14 cellular contexts compared by ENCODE assay signal in the genomic region with DNA sequence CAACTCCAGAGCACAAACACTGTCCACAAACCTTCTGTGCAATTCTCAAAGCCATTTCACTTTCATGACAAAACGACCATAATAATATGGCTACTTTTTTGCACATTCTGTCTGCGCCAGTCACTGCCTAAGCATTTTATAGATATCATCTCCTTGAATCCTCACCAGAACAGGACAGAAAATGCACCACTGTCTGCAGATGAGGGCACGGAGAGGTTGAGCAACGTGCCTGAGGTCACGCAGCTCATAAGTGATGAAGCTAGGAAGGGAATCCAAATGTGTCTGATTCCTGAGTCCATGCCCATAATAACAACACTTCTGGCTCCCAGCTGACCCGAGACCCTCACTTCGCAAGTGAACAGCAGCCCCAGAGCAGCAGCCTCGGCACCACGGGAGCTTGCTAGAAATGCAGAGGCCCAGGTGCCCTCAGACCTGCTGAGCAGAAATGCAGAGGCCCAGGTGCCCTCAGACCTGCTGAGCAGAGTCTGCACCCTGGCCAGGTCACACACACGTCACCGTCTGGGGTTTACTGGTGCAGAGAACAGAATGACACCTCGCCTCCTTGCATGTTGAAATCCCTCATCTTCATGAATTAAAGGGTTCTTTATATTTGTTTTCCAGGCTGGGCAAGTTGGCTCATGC.
A peak's percentile ranks its signal among the peaks of the same experiment; 100 is the strongest.
DNase-seq lines count a peak whose midpoint lies in the region; ATAC-seq lines count a peak whose summit lies in the region.
"Had no signal": no experiment of that assay in that cellular context is flagged by ENCODE, and none has a peak within 500 bp of the region (broad histone marks: within the 10 kb centered on the region; RNA-seq: fewer than 3 reads in every experiment).

No MANE protein-coding gene starts in this region.

- H2BK12ac ChIP-seq in trophoblast cell (ENCODE audit: low read length), result peak overlapping the region; percentile 5

- H3K4ac ChIP-seq in trophoblast cell (ENCODE audit: low read depth, low read length), result no peak overlapping the region

- no CpG with 5 or more reads among the region's 12 CpGs for WGBS in trophoblast cell (ENCODE audit: extremely low coverage, insufficient coverage, insufficient read length)

- no peak overlapping the region for H2AK5ac ChIP-seq in trophoblast cell (ENCODE audit: low read length)

- H3K4me3 ChIP-seq in BLaER1 (no peak overlapping the region), trophoblast cell (ENCODE audit: low read depth, low read length) (no peak overlapping the region), HAP-1 (no peak overlapping the region)
- H3K4me3 ChIP-seq in BLaER1 treated with 17β-estradiol and CSF1 and Interleukin-3, amounts not matched to agents 10 nM and 100 nM, result no peak overlapping the region
- H3K4me3 ChIP-seq: GM12878 had no signal

- no peaks in the 10 kb centered on the region for H3K36me3 ChIP-seq in BLaER1
- no peaks in the 10 kb centered on the region for H3K36me3 ChIP-seq in BLaER1 treated with 17β-estradiol and CSF1 and Interleukin-3, amounts not matched to agents 10 nM and 100 nM
- no peaks in the 10 kb centered on the region for H3K36me3 ChIP-seq in trophoblast cell (ENCODE audit: control insufficient read depth in 1 of 2, insufficient read depth in 2 of 2, low read length in 2 of 2)
- H3K36me3 ChIP-seq in HAP-1 (replicated peaks), result no peaks in the 10 kb centered on the region
- H3K36me3 ChIP-seq: BE2C had no signal

- ATAC-seq in esophagus mucosa (peak; percentile 36), GM21423 (IDR thresholded peaks at IDR 0.05; ENCODE audit: unreplicated experiment) (no peak)
- ATAC-seq: CD8-positive, alpha-beta T cell; GM12878 had no signal

- no peaks in the 10 kb centered on the region for H4K20me1 ChIP-seq in BLaER1
- peaks cover 0 to 5% (median 0%) of the 10 kb centered on the region in 11 experiments; a peak in 1 of 22 replicates for H4K20me1 ChIP-seq in BLaER1 treated with 17β-estradiol and CSF1 and Interleukin-3, amounts not matched to agents 10 nM and 100 nM

- no peak overlapping the region for H3K27ac ChIP-seq in BLaER1
- peak overlapping the region in 2 of 11 experiments; percentile 49 to 68; a peak in 3 of 22 replicates for H3K27ac ChIP-seq in BLaER1 treated with 17β-estradiol and CSF1 and Interleukin-3, amounts not matched to agents 10 nM and 100 nM
- H3K27ac ChIP-seq in trophoblast cell (ENCODE audit: low read depth, low read length), result no peak overlapping the region

- H3K27me3 ChIP-seq in BLaER1, result peaks cover 9% of the 10 kb centered on the region; the same call in 1 of the 2 replicates
- H3K27me3 ChIP-seq in BLaER1 treated with 17β-estradiol and CSF1 and Interleukin-3, amounts not matched to agents 10 nM and 100 nM, result peaks cover 7 to 40% (median 22%) of the 10 kb centered on the region in 11 experiments; a peak in 19 of 22 replicates
- no peaks in the 10 kb centered on the region for H3K27me3 ChIP-seq in trophoblast cell (ENCODE audit: insufficient read depth, low read length)
- H3K27me3 ChIP-seq in HAP-1 (ENCODE audit: low read depth), result no peaks in the 10 kb centered on the region
- H3K27me3 ChIP-seq: BE2C had no signal

- no peak overlapping the region for H4K12ac ChIP-seq in trophoblast cell (ENCODE audit: low read depth, low read length)

- no peak overlapping the region for H2BK5ac ChIP-seq in trophoblast cell (ENCODE audit: low read depth, low read length, poor library complexity)

- H3K79me1 ChIP-seq in trophoblast cell (ENCODE audit: low read length), result peaks cover 23% of the 10 kb centered on the region

- peak; percentile 95 to 97 for DNase-seq in trophoblast cell
- no peak for DNase-seq in HAP-1 (ENCODE audit: low spot score in 2 of 2)
- DNase-seq: ACHN; BE2C; Calu3; CD8-positive, alpha-beta T cell; DND-41; EL; H9 had no signal

- H3K4me2 ChIP-seq in BLaER1 (peak overlapping the region; percentile 82), trophoblast cell (ENCODE audit: low read length) (no peak overlapping the region)
- peak overlapping the region; percentile 53 to 95 (median 70); a peak in 21 of 22 replicates for H3K4me2 ChIP-seq in BLaER1 treated with 17β-estradiol and CSF1 and Interleukin-3, amounts not matched to agents 10 nM and 100 nM

- H2AFZ ChIP-seq in trophoblast cell (ENCODE audit: insufficient read depth, low read length, poor library complexity), result no peak overlapping the region

- peaks cover 19% of the 10 kb centered on the region for H3K9me3 ChIP-seq in BLaER1
- H3K9me3 ChIP-seq in BLaER1 treated with 17β-estradiol and CSF1 and Interleukin-3, amounts not matched to agents 10 nM and 100 nM (replicated peaks in 1 of 11), result peaks cover 17 to 21% (median 20%) of the 10 kb centered on the region in 11 experiments
- H3K9me3 ChIP-seq in trophoblast cell (ENCODE audit: insufficient read depth, low read depth, low read length), result peaks cover 6% of the 10 kb centered on the region
- peaks cover 9% of the 10 kb centered on the region; the same call in 1 of the 2 replicates for H3K9me3 ChIP-seq in HAP-1
- H3K9me3 ChIP-seq: BE2C had no signal

- no peak overlapping the region for H3K18ac ChIP-seq in trophoblast cell (ENCODE audit: low read length)

- no peak overlapping the region for H3K23ac ChIP-seq in trophoblast cell (ENCODE audit: low read length)

- H3K4me1 ChIP-seq in BLaER1, result peaks cover 81% of the 10 kb centered on the region
- H3K4me1 ChIP-seq in BLaER1 treated with 17β-estradiol and CSF1 and Interleukin-3, amounts not matched to agents 10 nM and 100 nM, result peaks cover 15 to 82% (median 72%) of the 10 kb centered on the region in 10 experiments; a peak in 19 of 20 replicates
- peaks cover 18 to 31% of the 10 kb centered on the region in 2 experiments for H3K4me1 ChIP-seq in trophoblast cell (ENCODE audit: control insufficient read depth in 1 of 2, insufficient read depth in 2 of 2, low read length in 2 of 2)
- no peaks in the 10 kb centered on the region for H3K4me1 ChIP-seq in HAP-1
- H3K4me1 ChIP-seq: BE2C had no signal

- no peak overlapping the region for H3K9ac ChIP-seq in BLaER1
- peak overlapping the region in 1 of 11 experiments; percentile 19; a peak in 2 of 22 replicates for H3K9ac ChIP-seq in BLaER1 treated with 17β-estradiol and CSF1 and Interleukin-3, amounts not matched to agents 10 nM and 100 nM
- H3K9ac ChIP-seq in trophoblast cell (ENCODE audit: low read length), result no peak overlapping the region

- in situ Hi-C loops in HAP-1 (cut with MboI; ENCODE audit: low sequenced_read_pairs), result no loop called here

- no peak overlapping the region for H4K8ac ChIP-seq in trophoblast cell (ENCODE audit: low read depth, low read length)

- H4K91ac ChIP-seq in trophoblast cell (ENCODE audit: low read depth, low read length), result peak overlapping the region; percentile 79

- peak overlapping the region; percentile 13 for H2BK120ac ChIP-seq in trophoblast cell (ENCODE audit: insufficient read depth, low read length, poor library complexity)

- H3K79me2 ChIP-seq in trophoblast cell (ENCODE audit: control insufficient read depth, insufficient read depth, low read length, poor library complexity), result peaks cover 1% of the 10 kb centered on the region

- H3K14ac ChIP-seq in trophoblast cell (ENCODE audit: low read length), result peak overlapping the region; percentile 28

Comparison
In these comparisons a context has a peak if more than half of its experiments do, and no peak if none do; other contexts are left out.
1. DNase-seq: peak in trophoblast cell (2 of 2); none in HAP-1 (0 of 2).